ENCODE assay signal across 1 cellular context in genomic region chr14:101216725-101217463, GRCh38.
TF ChIP-seq lines count a peak whose summit lies in the region.

No MANE protein-coding gene starts in this region.

TF ChIP-seq in HepG2, 621 proteins besides CTCF, POLR2A, EP300 and RAD21 (continued from another document):
- TF ChIP-seq GMEB1 (CRISPR knock-in tag; IDR thresholded peaks at IDR 0.05; ENCODE audit: borderline replicate concordance) (0 out of 2 replicates have a peak, but pooled peaks have one; percentile 20), BCL6 (CRISPR knock-in tag; IDR thresholded peaks at IDR 0.05) (peak; percentile 73), ZNF331 (CRISPR knock-in tag; IDR thresholded peaks at IDR 0.05) (peak; percentile 39; the same call in 1 of the 2 replicates), PAXIP1 (CRISPR knock-in tag; conservative IDR thresholded peaks at IDR 0.05) (peak; percentile 82), CHD2 (IDR thresholded peaks at IDR 0.05; ENCODE audit: low read depth, low read length) (no peak), MAX (IDR thresholded peaks at IDR 0.05) (0 out of 2 replicates have a peak, but pooled peaks have one; percentile 18), CEBPB (IDR thresholded peaks at IDR 0.05; ENCODE audit: borderline replicate concordance, low read depth, low read length) (peak; percentile 79)
